ENCODE assay signal across 21 cellular contexts in the genomic region with DNA sequence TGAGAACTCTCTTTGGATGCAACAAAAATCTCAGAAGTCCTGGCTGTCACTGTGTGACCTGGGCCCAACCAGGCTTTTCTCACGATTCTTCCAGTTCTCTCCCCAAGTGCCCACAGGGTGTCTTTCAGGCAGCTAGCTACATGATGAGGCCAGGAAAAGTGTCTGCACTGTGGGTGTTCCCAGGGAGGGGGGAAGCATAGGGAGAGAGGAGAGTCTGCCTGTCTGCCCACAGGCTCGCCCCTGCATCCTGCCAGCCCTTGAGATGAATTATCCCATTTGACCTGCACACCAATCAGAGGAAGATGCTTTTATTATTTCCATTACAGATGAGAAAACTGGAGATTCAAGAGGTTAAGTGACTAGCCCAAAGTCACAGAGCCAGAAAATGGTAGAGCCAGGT. TPM values are rescaled to one million over a fixed set of nuclear protein-coding genes. Genes with fewer than 3 reads are reported as not detected.
A peak's percentile ranks its signal among the peaks of the same experiment; 100 is the strongest.
DNase-seq lines count a peak whose midpoint lies in the region; FAIRE-seq and TF ChIP-seq lines count a peak whose summit lies in the region.
"Had no signal": no experiment of that assay in that cellular context is flagged by ENCODE, and none has a peak within 500 bp of the region (broad histone marks: within the 10 kb centered on the region; RNA-seq: fewer than 3 reads in every experiment).

No MANE protein-coding gene starts in this region.

- TF ChIP-seq POLR2A in H1 (IDR thresholded peaks at IDR 0.05; ENCODE audit: control extremely low read depth in 1 of 2, low read depth in 2 of 2, low read length in 2 of 2): no peak

- CTCF ChIA-PET in H1 (lab: Charles Lee; ENCODE audit: partially characterized antibody): interaction anchor here (0.7 to 15.4 kb wide), 9 partner anchors 10 to 769 kb away, joined by 3 to 173 read pairs (median 6); partner anchors contain the start of gene FOXO6

- H3K4me2 ChIP-seq in H1 (ENCODE audit: insufficient read depth in 1 of 2, low read depth in 2 of 2, low read length in 2 of 2): no peak overlapping the region
- H3K4me2 ChIP-seq: BLaER1, GM23338 had no signal

- H3K9me3 ChIP-seq in H1 (ENCODE audit: insufficient read depth in 2 of 2, low read depth in 1 of 2, low read length in 1 of 2): no peaks in the 10 kb centered on the region
- no peaks in the 10 kb centered on the region for H3K9me3 ChIP-seq in stomach smooth muscle (ENCODE audit: control insufficient read depth in 2 of 2, low read length in 2 of 2)
- H3K9me3 ChIP-seq: BLaER1 had no signal

- 85% methylated on average over 2 of the region's 2 CpGs; no CpG with 5 or more reads in 1 of the 2 experiments for WGBS in H1 (ENCODE audit: extremely low coverage in 1 of 2, insufficient coverage in 1 of 2, insufficient read length in 1 of 2, insufficient replicate concordance in 2 of 2, low coverage in 1 of 2, low lambda C conversion rate in 2 of 2, missing lambda C conversion rate in 1 of 2), 2 experiments

- H3K4me1 ChIP-seq in H1 (replicated peaks in 1 of 4; ENCODE audit: control insufficient read depth in 3 of 4, insufficient read depth in 4 of 4, low read length in 3 of 4) (peaks cover 4 to 29% (median 15%) of the 10 kb centered on the region in 4 experiments), stomach smooth muscle (ENCODE audit: control insufficient read depth, insufficient read depth, low read length) (peaks cover 40% of the 10 kb centered on the region)

- no peak overlapping the region for H3K9ac ChIP-seq in H1 (replicated peaks in 1 of 4; ENCODE audit: extremely low read depth in 1 of 4, low read depth in 3 of 4, low read length in 3 of 4)
- peak overlapping the region in 1 of 2 donors; percentile 42 for H3K9ac ChIP-seq in stomach smooth muscle (ENCODE audit: low read length in 2 of 2)
- H3K9ac ChIP-seq: BLaER1 had no signal

- H3K79me2 ChIP-seq in H1 (ENCODE audit: control insufficient read depth in 1 of 2, insufficient read depth in 2 of 2, low read length in 2 of 2): no peaks in the 10 kb centered on the region

- H3K4me3 Mint-ChIP-seq in CD14-positive monocyte: no peak overlapping the region
- H3K4me3 Mint-ChIP-seq: CD8-positive, alpha-beta T cell; GM23338 had no signal

- no peak overlapping the region for H2AFZ ChIP-seq in H1 (ENCODE audit: low read length)
- H2AFZ ChIP-seq: GM23338 had no signal

- H3K4me1 Mint-ChIP-seq in CD14-positive monocyte: no peaks in the 10 kb centered on the region
- H3K4me1 Mint-ChIP-seq: IgD-negative memory B cell had no signal

- POLR2A ChIA-PET in H1 (lab: Charles Lee; ENCODE audit: partially characterized antibody): interaction anchor here (1.3 to 1.5 kb wide), 2 partner anchors 13 to 29 kb away, joined by 3 to 4 read pairs; no protein-coding TSS in a partner anchor

- no peak for TF ChIP-seq RAD21 in H1 (IDR thresholded peaks at IDR 0.05 in 1 of 2, conservative IDR thresholded peaks at IDR 0.05 in 1 of 2; ENCODE audit: low read depth in 2 of 2, low read length in 2 of 2)

- no peak for TF ChIP-seq CTCF in H1 (IDR thresholded peaks at IDR 0.05; ENCODE audit: control extremely low read depth in 1 of 3, insufficient read depth in 1 of 3, low read depth in 1 of 3, low read length in 3 of 3)
- TF ChIP-seq CTCF in CD14-positive monocyte (IDR thresholded peaks at IDR 0.05): no peak
- TF ChIP-seq CTCF in D721Med (IDR thresholded peaks at IDR 0.05; ENCODE audit: insufficient read depth, missing control alignments): no peak

- H2BK120ac ChIP-seq in H1 (replicated peaks; ENCODE audit: low read depth, low read length): no peak overlapping the region

- intact Hi-C loops in CD14-positive monocyte (cut with micrococcal nuclease): no loop called here

- H3K9me3 Mint-ChIP-seq in CD14-positive monocyte: peaks cover 0 to 4% (median 0%) of the 10 kb centered on the region in 7 donors
- H3K9me3 Mint-ChIP-seq: CD8-positive, alpha-beta T cell; GM23338; IgD-negative memory B cell had no signal

- no peaks in the 10 kb centered on the region; the same call in 1 of the 2 replicates for H3K23me2 ChIP-seq in H1 (ENCODE audit: low read depth, low read length)

- peaks cover 0 to 2% of the 10 kb centered on the region in 2 experiments for H4K20me1 ChIP-seq in H1 (replicated peaks in 1 of 2; ENCODE audit: control insufficient read depth in 1 of 2, insufficient read depth in 2 of 2, low read length in 2 of 2)

- H2AK5ac ChIP-seq in H1 (ENCODE audit: low read depth, low read length): no peak overlapping the region

- H3K14ac ChIP-seq in H1 (ENCODE audit: insufficient read length): no peak overlapping the region

- H4K8ac ChIP-seq in H1 (ENCODE audit: extremely low read depth, insufficient read depth, low read length): no peak overlapping the region

- H2BK20ac ChIP-seq in H1 (ENCODE audit: low read length): no peak overlapping the region

- no peak overlapping the region for H2BK12ac ChIP-seq in H1 (ENCODE audit: low read depth, low read length)

- DNase-seq in DMS79 (lab: John Stamatoyannopoulos, UW) (peak; percentile 18), DMS79 treated with DMSO at 0.1 percent for 48 hours (lab: John Stamatoyannopoulos, UW) (no peak), NCI-H69 (lab: John Stamatoyannopoulos, UW) (peak; percentile 76), H1 (ENCODE audit: low read depth in 1 of 2, low spot score in 2 of 2) (no peak), NCI-H2107 treated with DMSO at 0.1 percent for 48 hours (lab: John Stamatoyannopoulos, UW; ENCODE audit: unreplicated experiment) (no peak), CD14-positive monocyte (ENCODE audit: low spot score) (no peak), D721Med (ENCODE audit: insufficient read length, low spot score) (no peak)
- DNase-seq: 8988T; CD8-positive, alpha-beta T cell; COR-L47; H7; KBM-7 had no signal

- no peak for TF ChIP-seq EP300 in H1 (IDR thresholded peaks at IDR 0.05; ENCODE audit: borderline replicate concordance in 1 of 2, low read depth in 2 of 2, low read length in 2 of 2)

- FAIRE-seq in H1 (lab: Jason Lieb, UNC) (no peak), D721Med (lab: Jason Lieb, UNC) (no peak)
- FAIRE-seq: G401.6, GM12891, GM19239, HepG2 had no signal

- H3K27ac Mint-ChIP-seq in CD14-positive monocyte: no peak overlapping the region
- H3K27ac Mint-ChIP-seq: CD8-positive, alpha-beta T cell; GM23338 had no signal

- H3K27me3 Mint-ChIP-seq in CD14-positive monocyte (ENCODE audit: low read depth in 3 of 3): peaks cover 30 to 37% (median 30%) of the 10 kb centered on the region in 3 donors

- H4K5ac ChIP-seq in H1 (ENCODE audit: insufficient read length, low read depth, low read length): no peak overlapping the region

- H2BK5ac ChIP-seq in H1 (ENCODE audit: low read depth, low read length): no peak overlapping the region

- H3K36me3 Mint-ChIP-seq in CD14-positive monocyte: no peaks in the 10 kb centered on the region
- H3K36me3 Mint-ChIP-seq: CD8-positive, alpha-beta T cell had no signal

- H3K18ac ChIP-seq in H1 (ENCODE audit: extremely low read depth, low read length): no peak overlapping the region

- no peak overlapping the region for H4K91ac ChIP-seq in H1 (replicated peaks; ENCODE audit: insufficient read length, low read length)

- no peak overlapping the region for H3K4me3 ChIP-seq in H1 (ENCODE audit: extremely low read depth in 1 of 4, insufficient read depth in 2 of 4, low read depth in 3 of 4, low read length in 4 of 4)
- no peak overlapping the region for H3K4me3 ChIP-seq in stomach smooth muscle (ENCODE audit: low read length in 2 of 2)
- H3K4me3 ChIP-seq: BLaER1, GM23338 had no signal

- H3K27ac ChIP-seq in H1 (ENCODE audit: low read depth, low read length) (no peak overlapping the region), stomach smooth muscle (ENCODE audit: low read length) (peak overlapping the region; percentile 58)
- H3K27ac ChIP-seq: BLaER1 had no signal

- H3K79me1 ChIP-seq in H1 (ENCODE audit: low read depth, low read length): no peaks in the 10 kb centered on the region; the same call in 1 of the 2 replicates

- no peak overlapping the region for H3K56ac ChIP-seq in H1 (replicated peaks; ENCODE audit: insufficient read length, low read depth, low read length)

- no peak overlapping the region for H3K4ac ChIP-seq in H1 (replicated peaks; ENCODE audit: insufficient read length, low read depth, low read length)

- H3K36me3 ChIP-seq in H1 (ENCODE audit: control insufficient read depth in 2 of 4, insufficient read depth in 4 of 4, low read length in 3 of 4): no peaks in the 10 kb centered on the region
- no peaks in the 10 kb centered on the region for H3K36me3 ChIP-seq in stomach smooth muscle (ENCODE audit: control insufficient read depth in 2 of 2, insufficient read depth in 2 of 2, low read length in 2 of 2)
- H3K36me3 ChIP-seq: BLaER1 had no signal

- H3K27me3 ChIP-seq in H1 (replicated peaks in 1 of 4; ENCODE audit: control insufficient read depth in 3 of 4, extremely low read depth in 1 of 4, insufficient read depth in 3 of 4, low read length in 3 of 4): peaks cover 0 to 22% (median 14%) of the 10 kb centered on the region in 4 experiments; a peak in 6 of 7 replicates
- no peaks in the 10 kb centered on the region for H3K27me3 ChIP-seq in stomach smooth muscle (ENCODE audit: control insufficient read depth in 1 of 2, insufficient read depth in 2 of 2, low read length in 2 of 2)

- H3K23ac ChIP-seq in H1 (ENCODE audit: insufficient read length): no peak overlapping the region

- peak overlapping the region; percentile 90; the same call in 1 of the 2 replicates for H2BK15ac ChIP-seq in H1 (ENCODE audit: low read length)

TF ChIP-seq in H1, 55 proteins besides CTCF, POLR2A, EP300 and RAD21 (continues in another document):
- TF ChIP-seq RNF2 (IDR thresholded peaks at IDR 0.05; ENCODE audit: borderline replicate concordance, low read depth, low read length, missing control alignments, poor library complexity, severe bottlenecking): no peak
- TF ChIP-seq SAP30 (IDR thresholded peaks at IDR 0.05; ENCODE audit: insufficient read depth, insufficient replicate concordance, low read length): no peak
- TF ChIP-seq CTBP2 (IDR thresholded peaks at IDR 0.05; ENCODE audit: borderline replicate concordance, insufficient read depth, insufficient read length, low read length): no peak
- no peak for TF ChIP-seq JUN (IDR thresholded peaks at IDR 0.05; ENCODE audit: low read depth, low read length)
- no peak for TF ChIP-seq CHD2 (IDR thresholded peaks at IDR 0.05; ENCODE audit: low read length)

RNA-seq across cellular contexts. Expression of gene FOXO6, which starts 27.8 kb away (rescaled TPM):
- total RNA-seq in H1 (2021; fragmentation: NEBNext Ultra II Directional; extraction: Animal tissue kit (Norgen Biotek cat#: 25700)): 3.0 and 3.8 TPM in 2 replicates
- polyA plus RNA-seq in H1 (2011; rRNA removed) (0.59 and 1.2 TPM in 2 replicates), CD14-positive monocyte (not detected)
- 0.52 TPM for polyA plus RNA-seq in H1 (2011; cell fraction: cytosol; rRNA removed)
- 1.8 TPM for polyA plus RNA-seq in H1 (2011; cell fraction: nucleus; rRNA removed)
- polyA plus RNA-seq in H1 (2012, experiment 1 of 2): 2.2 to 4.1 TPM (median 3.4 TPM) in 4 replicates
- 1.4 TPM for polyA plus RNA-seq in H1 (2012, experiment 2 of 2)
- polyA plus RNA-seq in H1 (2013, experiment 1 of 2): 1.9 TPM
- polyA plus RNA-seq in H1 (2013, experiment 2 of 2): 1.8 TPM
- 0.27 and 0.54 TPM in 2 replicates for polyA minus RNA-seq in H1 (2011; rRNA and poly(A)+ RNA removed)
- 2.3 TPM for polyA minus RNA-seq in H1 (2011; cell fraction: cytosol; rRNA and poly(A)+ RNA removed)
- 2.8 TPM for polyA minus RNA-seq in H1 (2011; cell fraction: nucleus; rRNA and poly(A)+ RNA removed)
- polyA plus RNA-seq: AG04450, HepG2, IgD-negative memory B cell had no signal

Comparison
In these comparisons a context has a peak if more than half of its experiments do, and no peak if none do; other contexts are left out.
1. DNase-seq: peak in DMS79 (single experiment) and NCI-H69 (single experiment); none in DMS79 treated with DMSO at 0.1 percent for 48 hours (single experiment), H1 (0 of 2), NCI-H2107 treated with DMSO at 0.1 percent for 48 hours (single experiment), CD14-positive monocyte (single experiment) and D721Med (single experiment).